Comparison of ENCODE assay signal across 9 cellular contexts in genomic region chr2:20584045-20584636, GRCh38.
DNase-seq lines count a peak whose midpoint lies in the region; ATAC-seq and TF ChIP-seq lines count a peak whose summit lies in the region.
"Had no signal": no experiment of that assay in that cellular context is flagged by ENCODE, and none has a peak within 500 bp of the region (broad histone marks: within the 10 kb centered on the region; RNA-seq: fewer than 3 reads in every experiment).

No MANE protein-coding gene starts in this region.

- H3K4me3 Mint-ChIP-seq in chondrocyte (ENCODE audit: unreplicated experiment), result no peak overlapping the region

- in situ Hi-C loops in IMR-90 (cut with MboI; ENCODE audit: low sequenced_read_pairs), result no loop called here

- no TSS peak for BruUV-seq in IMR-90 (replicated peaks; lab: Mats Ljungman, UMichigan)

- H4K5ac ChIP-seq in IMR-90 (ENCODE audit: low read depth, low read length), result peak overlapping the region; percentile 59

- peak overlapping the region; percentile 99 for H2BK20ac ChIP-seq in IMR-90 (ENCODE audit: low read depth, low read length)

- no peak for TF ChIP-seq CTCF in IMR-90 (conservative IDR thresholded peaks at IDR 0.05; ENCODE audit: low read depth, low read length)
- no peak for TF ChIP-seq CTCF in chondrocyte (IDR thresholded peaks at IDR 0.05)
- no peak for TF ChIP-seq CTCF in left lung (IDR thresholded peaks at IDR 0.05)
- no peak for TF ChIP-seq CTCF in tibial artery (IDR thresholded peaks at IDR 0.05)
- TF ChIP-seq CTCF in MM.1S (IDR thresholded peaks at IDR 0.05; ENCODE audit: low read length), result no peak

- whole genome bisulfite sequencing in IMR-90 (ENCODE audit: extremely low coverage in 2 of 2, insufficient read length in 1 of 2), 2 experiments, result no CpG with 5 or more reads among the region's 5 CpGs

- peak overlapping the region; percentile 57 for H3K23ac ChIP-seq in IMR-90 (ENCODE audit: low read depth, low read length)

- dilution Hi-C loops in IMR-90 (cut with HindIII; ENCODE audit: low sequenced_read_pairs, unreplicated experiment), result no loop called here

- peak overlapping the region; percentile 99 for H2BK5ac ChIP-seq in IMR-90 (ENCODE audit: low read depth, low read length, poor library complexity, severe bottlenecking)

- intact Hi-C loops in IMR-90 (cut with micrococcal nuclease) (no loop called here), left lung (cut with DNase I) (no loop called here), tibial artery (cut with DNase I; ENCODE audit: low total_unique reads) (no loop called here)

- peak overlapping the region; percentile 98 for H3K14ac ChIP-seq in IMR-90 (replicated peaks; ENCODE audit: low read depth, low read length)

- H3K4me1 ChIP-seq in IMR-90 (ENCODE audit: control insufficient read depth, insufficient read depth, low read length) (peaks cover 38% of the 10 kb centered on the region), left lung (peaks cover 16 to 26% of the 10 kb centered on the region in 2 donors), tibial artery (peaks cover 0 to 56% (median 51%) of the 10 kb centered on the region in 4 donors), MM.1S (ENCODE audit: low read length) (peaks cover 3% of the 10 kb centered on the region; the same call in 1 of the 2 replicates)

- no peaks in the 10 kb centered on the region for H3K36me3 ChIP-seq in IMR-90 (ENCODE audit: control insufficient read depth, insufficient read depth, low read length)
- no peaks in the 10 kb centered on the region for H3K36me3 ChIP-seq in left lung
- H3K36me3 ChIP-seq in tibial artery, result no peaks in the 10 kb centered on the region
- H3K36me3 ChIP-seq in MM.1S (replicated peaks; ENCODE audit: insufficient read depth, low read length), result no peaks in the 10 kb centered on the region

- H3K27me3 Mint-ChIP-seq in chondrocyte (ENCODE audit: low read depth), result no peaks in the 10 kb centered on the region

- DNase-seq in IMR-90 (no peak), chondrocyte (ENCODE audit: low spot score) (peak; percentile 77), left lung (peak in 1 of 2 donors; percentile 45), tibial artery (no peak), MM.1S (no peak), NAMALWA (ENCODE audit: low spot score) (no peak), RPMI8226 (no peak)
- DNase-seq: OCI-M1 had no signal

- peaks cover 0 to 6% of the 10 kb centered on the region in 2 experiments; a peak in 1 of 4 replicates for H3K79me1 ChIP-seq in IMR-90 (ENCODE audit: low read depth in 1 of 2, low read length in 2 of 2)

- no peaks in the 10 kb centered on the region for H3K36me3 Mint-ChIP-seq in chondrocyte (ENCODE audit: low read depth)

- no peak for TF ChIP-seq POLR2A in IMR-90 (IDR thresholded peaks at IDR 0.05; ENCODE audit: low read depth, low read length)

- H3K27ac ChIP-seq in IMR-90 (ENCODE audit: insufficient read depth, low read length) (peak overlapping the region; percentile 87), left lung (no peak overlapping the region), tibial artery (peak overlapping the region; percentile 63), MM.1S (ENCODE audit: low read length) (no peak overlapping the region)

- H3K9me3 ChIP-seq in IMR-90 (ENCODE audit: control insufficient read depth, insufficient read depth, low read length) (no peaks in the 10 kb centered on the region), left lung (peaks cover 0 to 7% of the 10 kb centered on the region in 2 donors), tibial artery (no peaks in the 10 kb centered on the region), MM.1S (replicated peaks; ENCODE audit: insufficient read depth, low read length) (no peaks in the 10 kb centered on the region)

- peak overlapping the region; percentile 100 for H2AK5ac ChIP-seq in IMR-90 (ENCODE audit: low read depth, low read length)

- no peaks in the 10 kb centered on the region for H3K79me2 ChIP-seq in MM.1S (ENCODE audit: low read length)

- no peak for TF ChIP-seq RAD21 in IMR-90 (IDR thresholded peaks at IDR 0.05; ENCODE audit: low read length)

- H3K4me2 ChIP-seq in IMR-90 (ENCODE audit: low read depth, low read length) (peak overlapping the region; percentile 55), MM.1S (ENCODE audit: low read depth, low read length) (no peak overlapping the region)

- H3K18ac ChIP-seq in IMR-90 (ENCODE audit: low read depth, low read length), result peak overlapping the region; percentile 82

- peak overlapping the region; percentile 99 for H2BK120ac ChIP-seq in IMR-90 (ENCODE audit: low read depth, low read length)

- peak; percentile 85 for ATAC-seq in IMR-90 (ENCODE audit: low read depth)
- peak; percentile 34 for ATAC-seq in left lung
- ATAC-seq in HG03280 (IDR thresholded peaks at IDR 0.05; ENCODE audit: unreplicated experiment), result no peak

- H3K4me3 ChIP-seq in IMR-90 (ENCODE audit: insufficient read depth, low read depth, low read length) (no peak overlapping the region), left lung (no peak overlapping the region), tibial artery (no peak overlapping the region), MM.1S (ENCODE audit: low read length) (no peak overlapping the region)

- peak overlapping the region; percentile 87 for H3K27ac Mint-ChIP-seq in chondrocyte (ENCODE audit: unreplicated experiment)

- H4K8ac ChIP-seq in IMR-90 (ENCODE audit: low read depth in 2 of 2, low read length in 2 of 2), result peak overlapping the region; percentile 90 to 92

- no peaks in the 10 kb centered on the region for H3F3A ChIP-seq in MM.1S (ENCODE audit: insufficient read depth, low read length)

- peak overlapping the region; percentile 100 for H2BK15ac ChIP-seq in IMR-90 (ENCODE audit: low read depth, low read length)

- peaks cover 38% of the 10 kb centered on the region for H3K9me1 ChIP-seq in IMR-90 (ENCODE audit: insufficient read depth, low read length)

- H2AFZ ChIP-seq in IMR-90 (replicated peaks; ENCODE audit: low read length, poor library complexity) (peak overlapping the region; percentile 87), MM.1S (ENCODE audit: low read length) (no peak overlapping the region)

- CTCF ChIA-PET in IMR-90 (lab: Yijun Ruan, JAX), result interaction anchor here (0.9 kb wide), 1 partner anchor 34 kb away, joined by 3 read pairs; no protein-coding TSS in a partner anchor

- H4K20me1 ChIP-seq in IMR-90 (ENCODE audit: insufficient read depth, low read length), result no peaks in the 10 kb centered on the region
- H4K20me1 ChIP-seq in MM.1S (ENCODE audit: insufficient read depth, low read length), result no peaks in the 10 kb centered on the region

- peaks cover 63% of the 10 kb centered on the region for H3K4me1 Mint-ChIP-seq in chondrocyte (ENCODE audit: low read depth)

- POLR2A ChIA-PET in IMR-90 (lab: Charles Lee; ENCODE audit: unreplicated experiment), result interaction anchor here (0.6 to 1.1 kb wide), 2 partner anchors 137 kb away, joined by 6 to 7 read pairs; partner anchors contain the start of gene RHOB

- H3K27me3 ChIP-seq in IMR-90 (ENCODE audit: control insufficient read depth, insufficient read depth, low read length), result no peaks in the 10 kb centered on the region
- H3K27me3 ChIP-seq in left lung, result no peaks in the 10 kb centered on the region
- H3K27me3 ChIP-seq in tibial artery, result no peaks in the 10 kb centered on the region
- H3K27me3 ChIP-seq in MM.1S (replicated peaks; ENCODE audit: insufficient read depth, low read length), result no peaks in the 10 kb centered on the region

- H3K9me3 Mint-ChIP-seq in chondrocyte (ENCODE audit: low read depth), result no peaks in the 10 kb centered on the region

- H3K9me2 ChIP-seq in MM.1S (replicated peaks; ENCODE audit: insufficient read depth, low read length), result no peaks in the 10 kb centered on the region

- H3K56ac ChIP-seq in IMR-90 (ENCODE audit: extremely low read depth, insufficient read depth, low read length), result peak overlapping the region; percentile 88

- H2AK9ac ChIP-seq in IMR-90 (replicated peaks; ENCODE audit: low read depth, low read length, poor library complexity), result peak overlapping the region; percentile 94

- peak overlapping the region; percentile 99 for H3K4ac ChIP-seq in IMR-90 (ENCODE audit: low read depth, low read length)

- peak overlapping the region; percentile 98 for H4K91ac ChIP-seq in IMR-90 (ENCODE audit: insufficient read depth, low read depth, low read length)

- H3K9ac ChIP-seq in IMR-90 (ENCODE audit: low read depth, low read length), result peak overlapping the region; percentile 23
- no peak overlapping the region for H3K9ac ChIP-seq in MM.1S (ENCODE audit: low read length)

TF ChIP-seq in IMR-90, 13 proteins besides CTCF, POLR2A, EP300 and RAD21:
- TF ChIP-seq RCOR1 (IDR thresholded peaks at IDR 0.05; ENCODE audit: insufficient replicate concordance, low read length) (peak; percentile 52), MAZ (IDR thresholded peaks at IDR 0.05; ENCODE audit: borderline replicate concordance, low read depth, low read length) (no peak), USF2 (IDR thresholded peaks at IDR 0.05; ENCODE audit: low read depth, low read length) (no peak), MAFK (IDR thresholded peaks at IDR 0.05; ENCODE audit: low read depth, low read length) (peak; percentile 74), MXI1 (IDR thresholded peaks at IDR 0.05; ENCODE audit: borderline replicate concordance, low read depth, low read length) (no peak), FOS (IDR thresholded peaks at IDR 0.05; ENCODE audit: low read depth, low read length) (no peak), SMC3 (IDR thresholded peaks at IDR 0.05; ENCODE audit: low read depth, low read length) (peak; percentile 9; the same call in 1 of the 2 replicates), ELK1 (IDR thresholded peaks at IDR 0.05; ENCODE audit: borderline replicate concordance, low read depth, low read length) (no peak)

Comparison
In these comparisons a context has a peak if more than half of its experiments do, and no peak if none do; other contexts are left out.
1. H3K27ac ChIP-seq: peak in IMR-90 (single experiment) and tibial artery (2 of 2); none in left lung (0 of 2) and MM.1S (single experiment).